16 cellular contexts compared by ENCODE assay signal in the genomic region with DNA sequence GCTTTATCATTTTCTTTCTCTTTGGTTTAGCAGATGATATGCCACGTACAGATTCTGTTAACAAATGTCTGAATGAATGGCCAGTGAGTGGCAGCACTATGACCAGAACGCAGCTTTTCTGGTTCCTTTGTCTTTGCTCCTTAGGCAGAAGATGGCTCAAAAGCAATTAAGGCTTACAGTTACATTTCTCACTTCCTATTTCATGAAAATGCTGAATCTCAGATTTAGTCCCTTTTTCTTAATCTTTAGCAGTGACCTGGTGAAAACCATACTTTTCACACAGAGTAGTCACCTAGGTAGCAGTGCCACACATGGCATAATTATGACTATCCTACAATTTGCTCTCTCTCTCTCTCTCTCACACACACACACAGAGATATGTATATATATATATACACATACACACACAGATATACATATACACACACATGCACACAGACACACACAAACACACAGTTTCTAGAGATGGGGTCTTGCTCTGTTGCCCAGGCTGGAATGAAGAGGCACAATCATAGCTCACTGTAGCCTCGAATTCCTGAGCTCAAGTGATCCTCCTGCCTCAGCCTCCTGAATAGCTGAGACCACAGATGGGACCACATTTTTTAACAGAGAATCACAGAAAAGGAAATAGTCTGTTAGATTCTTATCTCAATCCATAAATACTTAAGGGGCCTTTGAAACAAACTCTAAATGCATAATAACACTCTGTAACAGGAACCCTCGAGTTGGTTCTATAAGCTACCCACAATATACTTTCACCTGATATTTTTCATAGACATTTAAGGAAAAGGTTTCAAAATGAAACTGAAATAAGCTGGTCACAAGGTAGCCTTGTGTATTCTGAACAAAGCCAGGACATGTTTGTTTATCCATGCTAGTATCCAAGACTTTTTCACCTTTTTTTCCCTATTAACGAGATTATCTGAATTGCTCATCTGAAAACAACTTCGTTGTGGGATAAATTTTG. TPM values are rescaled to one million over a fixed set of nuclear protein-coding genes. Genes with fewer than 3 reads are reported as not detected.
A peak's percentile ranks its signal among the peaks of the same experiment; 100 is the strongest.
DNase-seq lines count a peak whose midpoint lies in the region; ATAC-seq, FAIRE-seq and TF ChIP-seq lines count a peak whose summit lies in the region.
"Had no signal": no experiment of that assay in that cellular context is flagged by ENCODE, and none has a peak within 500 bp of the region (broad histone marks: within the 10 kb centered on the region; RNA-seq: fewer than 3 reads in every experiment).

No MANE protein-coding gene starts in this region.

- H3K27ac Mint-ChIP-seq in activated T-helper 17 cell treated with anti-CD3 and anti-CD28 coated beads, Interleukin-2, amount 50 U/mL, for 72 hours, result no peak overlapping the region
- H3K27ac Mint-ChIP-seq: activated T-helper 1 cell treated with anti-CD3 and anti-CD28 coated beads, Interleukin-12 subunit alpha, Interleukin-12 subunit beta, Interleukin-2, Interleukin-4 antibody, amounts not matched to agents 30 ng/mL and 10 ng/mL and 1 ng/mL, durations not matched to agents 14 hours and 24 hours and 36 hours; GM23338 had no signal

- ATAC-seq in HG02852 (IDR thresholded peaks at IDR 0.05; ENCODE audit: unreplicated experiment), result peak; percentile 53
- peak; percentile 23 for ATAC-seq in activated T-helper 17 cell treated with anti-CD3 and anti-CD28 coated beads, Interleukin-2, amount 50 U/mL, for 72 hours (replicated peaks)
- no peak for ATAC-seq in GM18873 (IDR thresholded peaks at IDR 0.05; ENCODE audit: low FRiP score, unreplicated experiment)
- ATAC-seq in HG03095 (IDR thresholded peaks at IDR 0.05; ENCODE audit: unreplicated experiment), result no peak
- no peak for ATAC-seq in left lobe of liver

- peak; percentile 38 for DNase-seq in EH (ENCODE audit: low read depth)
- DNase-seq in GM12891 (ENCODE audit: insufficient read length, low spot score), result no peak
- DNase-seq in DMS114 treated with DMSO at 0.1 percent for 48 hours (lab: John Stamatoyannopoulos, UW; ENCODE audit: unreplicated experiment), result no peak
- DNase-seq in left lobe of liver (ENCODE audit: low spot score), result no peak
- DNase-seq: activated CD4-positive, alpha-beta T cell treated with anti-CD3 and anti-CD28 coated beads, Interleukin-2, amount 50 U/mL, for 4 hours; adrenal gland; central memory CD4-positive, alpha-beta T cell; effector memory CD4-positive, alpha-beta T cell; NCI-H2081 treated with DMSO at 0.1 percent for 48 hours; NCI-H526 had no signal

- no peak for TF ChIP-seq POLR2A in GM12891 (IDR thresholded peaks at IDR 0.05; ENCODE audit: low read depth, low read length)

- peaks cover 8% of the 10 kb centered on the region for H3K4me1 Mint-ChIP-seq in activated T-helper 17 cell treated with anti-CD3 and anti-CD28 coated beads, Interleukin-2, amount 50 U/mL, for 72 hours

- FAIRE-seq in GM12891 (lab: Jason Lieb, UNC), result peak; percentile 81

- no peaks in the 10 kb centered on the region for H3K27me3 Mint-ChIP-seq in activated T-helper 17 cell treated with anti-CD3 and anti-CD28 coated beads, Interleukin-2, amount 50 U/mL, for 72 hours

- no peaks in the 10 kb centered on the region for H3K36me3 Mint-ChIP-seq in activated T-helper 17 cell treated with anti-CD3 and anti-CD28 coated beads, Interleukin-2, amount 50 U/mL, for 72 hours (ENCODE audit: low read depth)

- H3K9me3 Mint-ChIP-seq in activated T-helper 17 cell treated with anti-CD3 and anti-CD28 coated beads, Interleukin-2, amount 50 U/mL, for 72 hours, result no peaks in the 10 kb centered on the region
- H3K9me3 Mint-ChIP-seq: activated T-helper 1 cell treated with anti-CD3 and anti-CD28 coated beads, Interleukin-12 subunit alpha, Interleukin-12 subunit beta, Interleukin-2, Interleukin-4 antibody, amounts not matched to agents 30 ng/mL and 10 ng/mL and 1 ng/mL, durations not matched to agents 14 hours and 24 hours and 36 hours; GM23338 had no signal

- H3K4me3 Mint-ChIP-seq in activated T-helper 17 cell treated with anti-CD3 and anti-CD28 coated beads, Interleukin-2, amount 50 U/mL, for 72 hours, result no peak overlapping the region
- H3K4me3 Mint-ChIP-seq: activated T-helper 1 cell treated with anti-CD3 and anti-CD28 coated beads, Interleukin-12 subunit alpha, Interleukin-12 subunit beta, Interleukin-2, Interleukin-4 antibody, amounts not matched to agents 30 ng/mL and 10 ng/mL and 1 ng/mL, durations not matched to agents 14 hours and 24 hours and 36 hours; GM23338 had no signal

TF ChIP-seq in GM12891, 5 proteins besides CTCF, POLR2A, EP300 and RAD21:
- TF ChIP-seq POLR2AphosphoS5 (IDR thresholded peaks at IDR 0.05; ENCODE audit: low read depth, low read length) (no peak), SPI1 (IDR thresholded peaks at IDR 0.05; ENCODE audit: low read depth, low read length) (peak; percentile 95), PAX5 (IDR thresholded peaks at IDR 0.05; ENCODE audit: insufficient read depth, low read length, severe bottlenecking) (no peak), TAF1 (IDR thresholded peaks at IDR 0.05; ENCODE audit: low read depth, low read length) (no peak)

RNA-seq across cellular contexts. Expression of a gene that starts 11.6 kb away (rescaled TPM):
- polyA plus RNA-seq in GM12891 (2012; ENCODE audit: low read depth, missing spikeins), result 27.9 TPM
- total RNA-seq in activated T-helper 17 cell treated with anti-CD3 and anti-CD28 coated beads, Interleukin-2, amount 50 U/mL, for 72 hours, result 10 to 100 TPM; 20.4 to 28.9 TPM
- 7.5 TPM for total RNA-seq in left lobe of liver

RNA-seq across cellular contexts. Expression of a gene that starts 16.8 kb away (rescaled TPM):
- 26.6 TPM for polyA plus RNA-seq in GM12891 (2012; ENCODE audit: low read depth, missing spikeins)
- total RNA-seq in activated T-helper 17 cell treated with anti-CD3 and anti-CD28 coated beads, Interleukin-2, amount 50 U/mL, for 72 hours, result 10 to 100 TPM; 41.5 to 47.8 TPM
- total RNA-seq in left lobe of liver, result 12.7 TPM

Comparison
In these comparisons a context has a peak if more than half of its experiments do, and no peak if none do; other contexts are left out.
1. ATAC-seq: peak in HG02852 (single experiment) and activated T-helper 17 cell treated with anti-CD3 and anti-CD28 coated beads, Interleukin-2, amount 50 U/mL, for 72 hours (single experiment); none in GM18873 (single experiment), HG03095 (single experiment) and left lobe of liver (single experiment).